In the genomic region with DNA sequence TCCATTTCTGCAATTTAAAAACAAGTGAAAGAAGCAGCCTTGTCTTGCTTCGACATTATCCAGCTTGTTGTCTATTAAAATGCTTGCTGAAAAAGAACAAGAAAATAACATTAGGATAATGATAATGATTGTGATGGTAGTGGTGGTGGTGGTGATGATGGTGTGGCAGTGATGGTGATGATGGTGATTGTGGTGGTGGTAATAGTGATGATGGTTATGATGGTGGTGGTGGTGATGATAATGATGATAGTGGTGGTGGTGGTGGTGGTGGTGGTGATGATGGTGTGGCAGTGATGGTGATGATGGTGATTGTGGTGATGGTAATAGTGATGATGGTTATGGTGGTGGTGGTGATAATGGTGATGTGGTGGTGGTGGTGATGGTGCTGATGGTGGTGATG, we compare ENCODE assay signal across 22 cellular contexts.
"Had no signal": no experiment of that assay in that cellular context is flagged by ENCODE, and none has a peak within 500 bp of the region (broad histone marks: within the 10 kb centered on the region; RNA-seq: fewer than 3 reads in every experiment).

No MANE protein-coding gene starts in this region.

- H3K4me3 ChIP-seq: ascending aorta, breast epithelium, esophagus muscularis mucosa, heart right ventricle, sigmoid colon, SJSA1, tibial artery had no signal

- H3K79me2 ChIP-seq: parathyroid adenoma had no signal

- H3K27ac ChIP-seq: ascending aorta, breast epithelium, esophagus muscularis mucosa, heart right ventricle, parathyroid adenoma, sigmoid colon, SJSA1, tibial artery, WERI-Rb-1 had no signal

- H3K9me3 ChIP-seq: ascending aorta, breast epithelium, esophagus muscularis mucosa, heart right ventricle, sigmoid colon, SJSA1, tibial artery had no signal

- H3K27ac Mint-ChIP-seq: stimulated activated naive B cell treated with anti-CD40 and anti-IgM and Interleukin-4, amounts not matched to agents 10 μg/mL and 1 μg/mL and 100 μg/mL, for 72 hours; T-helper 1 cell treated with Interleukin-12 subunit alpha and Interleukin-12 subunit beta and Interleukin-4 antibody, amounts not matched to agents 30 μg/mL and 1 μg/mL, for 36 hours had no signal

- DNase-seq: activated CD4-positive, alpha-beta T cell treated with anti-CD3 and anti-CD28 coated beads for 1 hour; activated CD4-positive, alpha-beta T cell treated with anti-CD3 and anti-CD28 coated beads, Interleukin-2, amount 50 U/mL, for 48 hours; activated CD8-positive, alpha-beta memory T cell treated with anti-CD3 and anti-CD28 coated beads, Interleukin-2, amount 50 U/mL, for 4 hours; activated gamma-delta T cell treated with Interleukin-2 at 50 U/mL for 16 hours; cerebellar nuclear complex; cortex of kidney; effector CD4-positive, alpha-beta T cell; heart right ventricle; mesenchymal stem cell; naive thymus-derived CD8-positive, alpha-beta T cell; sigmoid colon; stimulated activated CD4-positive, alpha-beta T cell treated with anti-CD3 and anti-CD28 coated beads, Interleukin-4, amount 100 ng/mL, for 24 hours; stimulated activated naive B cell treated with anti-CD40 and anti-IgM and Interleukin-4, amounts not matched to agents 10 μg/mL and 1 μg/mL and 100 μg/mL, for 72 hours; substantia nigra; tibial artery; WERI-Rb-1 had no signal

- ATAC-seq: heart right ventricle; naive thymus-derived CD8-positive, alpha-beta T cell; stimulated activated naive B cell treated with anti-CD40 and anti-IgM and Interleukin-4, amounts not matched to agents 10 μg/mL and 1 μg/mL and 100 μg/mL, for 72 hours had no signal

- H3K36me3 ChIP-seq: ascending aorta, breast epithelium, heart right ventricle, sigmoid colon, SJSA1, WERI-Rb-1 had no signal

- H3K27me3 ChIP-seq: ascending aorta, breast epithelium, esophagus muscularis mucosa, heart right ventricle, sigmoid colon, SJSA1, tibial artery had no signal

- H3K9ac ChIP-seq: parathyroid adenoma had no signal

- H2AFZ ChIP-seq: parathyroid adenoma had no signal

- H3K4me1 ChIP-seq: ascending aorta, breast epithelium, esophagus muscularis mucosa, sigmoid colon, tibial artery had no signal

- H3K27me3 Mint-ChIP-seq: naive thymus-derived CD8-positive, alpha-beta T cell; stimulated activated naive B cell treated with anti-CD40 and anti-IgM and Interleukin-4, amounts not matched to agents 10 μg/mL and 1 μg/mL and 100 μg/mL, for 72 hours had no signal

- H3K4me3 Mint-ChIP-seq: T-helper 1 cell treated with Interleukin-12 subunit alpha and Interleukin-12 subunit beta and Interleukin-4 antibody, amounts not matched to agents 30 μg/mL and 1 μg/mL, for 36 hours had no signal
